Comparison of ENCODE assay signal across 8 cellular contexts in the genomic region with DNA sequence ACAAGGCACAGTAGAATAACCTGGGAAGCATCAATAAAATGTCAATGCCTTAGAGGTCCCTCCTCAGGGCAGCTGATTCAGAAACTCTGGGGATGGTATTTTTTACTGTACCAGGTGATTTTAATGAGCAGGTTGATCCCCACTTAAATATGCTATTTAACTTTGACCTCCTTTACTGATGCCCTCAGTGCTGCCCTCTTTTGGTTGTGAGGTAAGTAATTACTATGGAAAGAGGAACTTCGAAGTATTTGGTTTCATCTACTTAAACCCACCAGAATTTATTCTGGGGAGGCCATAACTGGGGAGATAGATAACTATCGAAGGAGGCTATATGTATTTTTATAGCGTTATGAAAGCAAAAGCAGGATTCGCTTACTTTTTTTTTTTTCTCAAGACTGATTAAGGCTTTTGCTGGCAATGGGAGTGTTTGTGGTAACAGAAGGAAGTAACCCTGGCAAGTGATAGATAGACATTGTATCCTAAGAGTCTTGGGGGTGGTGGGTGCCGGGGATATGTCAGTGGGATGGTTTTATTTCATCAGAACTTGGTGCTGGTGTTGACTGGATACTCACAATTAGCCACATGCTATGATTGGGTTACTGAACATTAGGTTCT.
DNase-seq lines count a peak whose midpoint lies in the region; ATAC-seq and TF ChIP-seq lines count a peak whose summit lies in the region.

No MANE protein-coding gene starts in this region.

- no peaks in the 10 kb centered on the region for H3K36me3 ChIP-seq in Peyer's patch
- no peaks in the 10 kb centered on the region for H3K36me3 ChIP-seq in prostate gland

- H3K4me1 ChIP-seq in Peyer's patch: no peaks in the 10 kb centered on the region
- no peaks in the 10 kb centered on the region for H3K4me1 ChIP-seq in prostate gland (replicated peaks)

- H3K27ac ChIP-seq in Peyer's patch (no peak overlapping the region), prostate gland (no peak overlapping the region)

- no peak overlapping the region for H3K4me3 ChIP-seq in Peyer's patch
- H3K4me3 ChIP-seq in fibroblast of pulmonary artery (replicated peaks; ENCODE audit: low read depth, low read length): no peak overlapping the region
- no peak overlapping the region for H3K4me3 ChIP-seq in prostate gland

- intact Hi-C loops in prostate gland (cut with DNase I): loop anchor here (10.0 kb wide), 1 partner anchor 174 kb away; the partner anchor contains the start of gene CENPW

- whole genome bisulfite sequencing in prostate gland: 82% methylated on average over 5 of the region's 5 CpGs

- ATAC-seq in GM19328 (IDR thresholded peaks at IDR 0.05; ENCODE audit: unreplicated experiment) (peak; percentile 85), HG03135 (IDR thresholded peaks at IDR 0.05; ENCODE audit: unreplicated experiment) (peak; percentile 87)

- DNase-seq in NCI-H2029 (lab: John Stamatoyannopoulos, UW): peak; percentile 24
- DNase-seq in NCI-H2029 treated with DMSO at 0.1 percent for 48 hours (lab: John Stamatoyannopoulos, UW): no peak
- peak in 1 of 3 donors; percentile 63 for DNase-seq in Peyer's patch
- peak; percentile 55 for DNase-seq in fibroblast of pulmonary artery (ENCODE audit: low read depth)
- DNase-seq in prostate gland (ENCODE audit: low spot score): no peak
- no peak for DNase-seq in activated effector memory CD4-positive, alpha-beta T cell treated with Interleukin-2 at 50 U/mL for 16 hours

- TF ChIP-seq POLR2A in Peyer's patch (IDR thresholded peaks at IDR 0.05) (no peak), prostate gland (IDR thresholded peaks at IDR 0.05) (no peak)

- peak in 4 of 6 experiments; percentile 34 to 66 (median 60) for TF ChIP-seq CTCF in Peyer's patch (IDR thresholded peaks at IDR 0.05)
- peak; percentile 72 for TF ChIP-seq CTCF in fibroblast of pulmonary artery (IDR thresholded peaks at IDR 0.05; ENCODE audit: low read length, missing control alignments)
- peak in 2 of 4 experiments; percentile 18 to 24 for TF ChIP-seq CTCF in prostate gland (IDR thresholded peaks at IDR 0.05)

- H3K9me3 ChIP-seq in Peyer's patch (no peaks in the 10 kb centered on the region), prostate gland (no peaks in the 10 kb centered on the region)

- H3K27me3 ChIP-seq in Peyer's patch: no peaks in the 10 kb centered on the region
- H3K27me3 ChIP-seq in prostate gland (replicated peaks; ENCODE audit: insufficient read depth): no peaks in the 10 kb centered on the region

Comparison
In these comparisons a context has a peak if more than half of its experiments do, and no peak if none do; other contexts are left out.
1. DNase-seq: peak in NCI-H2029 (single experiment) and fibroblast of pulmonary artery (single experiment); none in NCI-H2029 treated with DMSO at 0.1 percent for 48 hours (single experiment), prostate gland (single experiment) and activated effector memory CD4-positive, alpha-beta T cell treated with Interleukin-2 at 50 U/mL for 16 hours (single experiment).